Comparison of ENCODE assay signal across 20 cellular contexts in the genomic region with DNA sequence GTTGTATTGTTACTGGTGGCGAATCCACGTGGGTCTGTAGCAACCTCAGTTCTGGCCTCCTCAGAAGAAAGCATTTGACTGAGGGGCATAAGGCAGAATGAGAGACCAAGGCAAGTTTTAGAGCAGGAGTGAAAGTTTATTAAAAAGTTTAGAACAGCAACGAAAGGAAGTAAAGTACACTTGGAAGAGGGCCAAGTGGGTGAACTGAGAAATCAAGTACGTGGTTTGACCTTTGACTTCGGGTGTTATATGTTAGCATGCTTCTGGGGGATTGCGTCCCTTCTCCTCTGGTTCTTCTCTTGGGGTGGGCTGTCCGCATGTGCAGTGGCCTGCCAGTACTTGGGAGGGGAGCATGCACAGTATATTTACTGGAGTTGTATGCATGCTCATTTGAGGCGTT.
DNase-seq lines count a peak whose midpoint lies in the region; ATAC-seq and TF ChIP-seq lines count a peak whose summit lies in the region.
"Had no signal": no experiment of that assay in that cellular context is flagged by ENCODE, and none has a peak within 500 bp of the region (broad histone marks: within the 10 kb centered on the region; RNA-seq: fewer than 3 reads in every experiment).

No MANE protein-coding gene starts in this region.

- peak overlapping the region; percentile 28 for H3K27ac Mint-ChIP-seq in CD4-positive, alpha-beta T cell
- H3K27ac Mint-ChIP-seq in T-helper 17 cell (no peak overlapping the region), immature natural killer cell (peak overlapping the region in 1 of 6 donors; percentile 47), type B pancreatic cell (no peak overlapping the region), osteocyte (ENCODE audit: unreplicated experiment) (no peak overlapping the region)

- 75 to 100% methylated on average over 1 to 8 of the region's 8 CpGs for WGBS in gastroesophageal sphincter (ENCODE audit: low coverage in 1 of 2), 2 donors

- H3K27ac ChIP-seq in BLaER1 (no peak overlapping the region), gastroesophageal sphincter (no peak overlapping the region)
- no peak overlapping the region for H3K27ac ChIP-seq in CD4-positive, alpha-beta T cell (ENCODE audit: low read depth, low read length)
- H3K27ac ChIP-seq: C4-2B, GM23248 had no signal

- TF ChIP-seq POLR2A in gastroesophageal sphincter (IDR thresholded peaks at IDR 0.05), result no peak

- H3K4me1 ChIP-seq in BLaER1 (peaks cover 54% of the 10 kb centered on the region), gastroesophageal sphincter (peaks cover 0 to 32% (median 0%) of the 10 kb centered on the region in 3 donors)
- H3K4me1 ChIP-seq: Caco-2 had no signal

- no peak for TF ChIP-seq CTCF in CD4-positive, alpha-beta T cell (IDR thresholded peaks at IDR 0.05)
- no peak for TF ChIP-seq CTCF in type B pancreatic cell (conservative IDR thresholded peaks at IDR 0.05)
- TF ChIP-seq CTCF in osteocyte (IDR thresholded peaks at IDR 0.05), result no peak
- TF ChIP-seq CTCF in gastroesophageal sphincter (IDR thresholded peaks at IDR 0.05), result no peak

- ATAC-seq in CD4-positive, alpha-beta T cell (ENCODE audit: poor library complexity), result no peak
- ATAC-seq in T-helper 17 cell, result no peak
- no peak for ATAC-seq in gastroesophageal sphincter

- H3K9me3 ChIP-seq in BLaER1 (peaks cover 22% of the 10 kb centered on the region), T-helper 17 cell (ENCODE audit: control insufficient read depth, low read length, poor library complexity, severe bottlenecking) (no peaks in the 10 kb centered on the region), gastroesophageal sphincter (no peaks in the 10 kb centered on the region)
- H3K9me3 ChIP-seq in CD4-positive, alpha-beta T cell (ENCODE audit: control insufficient read depth, low read length), result no peaks in the 10 kb centered on the region
- H3K9me3 ChIP-seq: Caco-2 had no signal

- H3K36me3 ChIP-seq in BLaER1, result no peaks in the 10 kb centered on the region
- no peaks in the 10 kb centered on the region for H3K36me3 ChIP-seq in gastroesophageal sphincter

- H3K4me3 ChIP-seq in BLaER1 (no peak overlapping the region), gastroesophageal sphincter (no peak overlapping the region)
- H3K4me3 ChIP-seq: GM23248 had no signal

- no peaks in the 10 kb centered on the region for H3K27me3 ChIP-seq in BLaER1
- H3K27me3 ChIP-seq in CD4-positive, alpha-beta T cell (ENCODE audit: control insufficient read depth, insufficient read depth, low read length), result no peaks in the 10 kb centered on the region
- H3K27me3 ChIP-seq in gastroesophageal sphincter, result no peaks in the 10 kb centered on the region

- H4K20me1 ChIP-seq in BLaER1, result no peaks in the 10 kb centered on the region

- H3K4me1 Mint-ChIP-seq in CD4-positive, alpha-beta T cell (ENCODE audit: low read depth), result peaks cover 76% of the 10 kb centered on the region
- peaks cover 34% of the 10 kb centered on the region for H3K4me1 Mint-ChIP-seq in T-helper 17 cell
- H3K4me1 Mint-ChIP-seq in immature natural killer cell, result peaks cover 34 to 38% of the 10 kb centered on the region in 2 donors
- peaks cover 17% of the 10 kb centered on the region for H3K4me1 Mint-ChIP-seq in type B pancreatic cell (ENCODE audit: unreplicated experiment)
- H3K4me1 Mint-ChIP-seq in osteocyte (ENCODE audit: unreplicated experiment), result no peaks in the 10 kb centered on the region

- POLR2A ChIA-PET in CD4-positive, alpha-beta T cell (lab: Charles Lee), result interaction anchor here (0.6 to 1.8 kb wide), 4 partner anchors 14 to 262 kb away, joined by 3 to 6 read pairs (median 3); no protein-coding TSS in a partner anchor

- H3K9ac ChIP-seq in BLaER1, result no peak overlapping the region
- H3K9ac ChIP-seq: GM23248 had no signal

- H3K9me3 Mint-ChIP-seq in CD4-positive, alpha-beta T cell, result peaks cover 11% of the 10 kb centered on the region
- H3K9me3 Mint-ChIP-seq in immature natural killer cell (no peaks in the 10 kb centered on the region), type B pancreatic cell (peaks cover 4% of the 10 kb centered on the region), osteocyte (ENCODE audit: unreplicated experiment) (no peaks in the 10 kb centered on the region)

- H3K36me3 Mint-ChIP-seq in CD4-positive, alpha-beta T cell (ENCODE audit: low read depth), result no peaks in the 10 kb centered on the region
- no peaks in the 10 kb centered on the region for H3K36me3 Mint-ChIP-seq in T-helper 17 cell (ENCODE audit: low read depth)
- no peaks in the 10 kb centered on the region for H3K36me3 Mint-ChIP-seq in immature natural killer cell
- no peaks in the 10 kb centered on the region for H3K36me3 Mint-ChIP-seq in type B pancreatic cell
- no peaks in the 10 kb centered on the region for H3K36me3 Mint-ChIP-seq in osteocyte (ENCODE audit: unreplicated experiment)

- DNase-seq in CD4-positive, alpha-beta T cell, result no peak
- DNase-seq in T-helper 17 cell (no peak), immature natural killer cell (no peak), type B pancreatic cell (ENCODE audit: extremely low spot score, unreplicated experiment) (no peak), osteocyte (ENCODE audit: extremely low spot score, unreplicated experiment) (no peak)
- DNase-seq: Caco-2; GDM1; GM23248; KBM-7; NCI-H1105 treated with DMSO at 0.1 percent for 48 hours; NCI-H1694 treated with DMSO at 0.1 percent for 48 hours; NCI-H2107; NCI-H510A; NCI-H748 treated with DMSO at 0.1 percent for 48 hours; NK-92 treated with Interleukin-12 subunit alpha and Interleukin-12 subunit beta, amount 100 ng/mL, for 24 hours; OCI-M1; Right ventricle myocardium superior had no signal

- H3K4me2 ChIP-seq in BLaER1, result peak overlapping the region; percentile 74

- no peak for TF ChIP-seq EP300 in gastroesophageal sphincter (IDR thresholded peaks at IDR 0.05)

- no peak overlapping the region for H3K4me3 Mint-ChIP-seq in CD4-positive, alpha-beta T cell
- peak overlapping the region; percentile 5 for H3K4me3 Mint-ChIP-seq in T-helper 17 cell
- peak overlapping the region in 3 of 5 donors; percentile 10 to 51 (median 21) for H3K4me3 Mint-ChIP-seq in immature natural killer cell
- H3K4me3 Mint-ChIP-seq in type B pancreatic cell, result no peak overlapping the region
- no peak overlapping the region for H3K4me3 Mint-ChIP-seq in osteocyte (ENCODE audit: unreplicated experiment)

- no peaks in the 10 kb centered on the region for H3K27me3 Mint-ChIP-seq in CD4-positive, alpha-beta T cell
- H3K27me3 Mint-ChIP-seq in T-helper 17 cell, result no peaks in the 10 kb centered on the region
- H3K27me3 Mint-ChIP-seq in immature natural killer cell (ENCODE audit: low read depth in 3 of 3), result peaks cover 0 to 3% (median 0%) of the 10 kb centered on the region in 3 donors
- peaks cover 14% of the 10 kb centered on the region for H3K27me3 Mint-ChIP-seq in type B pancreatic cell
- peaks cover 3% of the 10 kb centered on the region for H3K27me3 Mint-ChIP-seq in osteocyte (ENCODE audit: unreplicated experiment)

- intact Hi-C loops in CD4-positive, alpha-beta T cell (cut with DNase I, micrococcal nuclease), result no loop called here

- CTCF ChIA-PET in CD4-positive, alpha-beta T cell (lab: Charles Lee), result no interaction called here

Comparison
In these comparisons a context has a peak if more than half of its experiments do, and no peak if none do; other contexts are left out.
1. H3K4me3 Mint-ChIP-seq: peak in T-helper 17 cell (single experiment) and immature natural killer cell (3 of 5); none in CD4-positive, alpha-beta T cell (single experiment), type B pancreatic cell (single experiment) and osteocyte (single experiment).